In the genomic region with DNA sequence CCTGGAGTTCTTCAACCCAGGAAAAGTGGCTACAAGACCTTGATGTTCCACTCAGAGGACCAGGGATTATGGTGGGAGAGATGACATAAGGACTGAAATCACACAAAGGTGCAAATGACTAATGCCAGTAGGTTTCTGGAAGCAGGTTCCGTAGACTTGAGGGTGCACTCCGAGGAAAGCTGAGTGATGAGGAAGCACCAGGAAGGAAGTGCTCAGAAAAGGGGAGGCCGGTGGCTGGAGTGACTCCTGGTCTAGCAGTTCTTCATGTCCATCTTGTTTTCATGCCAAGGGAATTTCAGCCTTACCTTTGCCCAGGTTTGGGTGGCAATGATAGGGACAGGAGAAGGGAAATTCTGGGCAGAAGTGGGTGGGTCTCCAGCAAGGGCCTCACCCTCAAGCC, we compare ENCODE assay signal across 8 cellular contexts.
"Had no signal": no experiment of that assay in that cellular context is flagged by ENCODE, and none has a peak within 500 bp of the region (broad histone marks: within the 10 kb centered on the region; RNA-seq: fewer than 3 reads in every experiment).

No MANE protein-coding gene starts in this region.

- DNase-seq: GM23248, GOT3, H7, HFFc6, IMR-90 had no signal

- H2AFZ ChIP-seq: GM23248 had no signal

- H3K36me3 ChIP-seq: HAP-1 had no signal

- H3K9me3 Mint-ChIP-seq: HFFc6 had no signal

- H3K27ac Mint-ChIP-seq: HFFc6 had no signal

- ATAC-seq: HCT116, K562 had no signal

- H3K4me1 ChIP-seq: HAP-1 had no signal

- H3K4me3 ChIP-seq: GM23248, HAP-1, K562 had no signal

- H3K9ac ChIP-seq: GM23248 had no signal

- H3K4me3 Mint-ChIP-seq: HFFc6 had no signal

- H3K27ac ChIP-seq: GM23248 had no signal

- H3K9me3 ChIP-seq: HAP-1 had no signal
